In genomic region chr1:150066328-150066727, GRCh38 we compare ENCODE assay signal across 1 cellular context.
TF ChIP-seq lines count a peak whose summit lies in the region.

No MANE protein-coding gene starts in this region.

TF ChIP-seq in H1, 55 proteins besides CTCF, POLR2A, EP300 and RAD21:
- no peak for TF ChIP-seq CBX8 (IDR thresholded peaks at IDR 0.05; ENCODE audit: borderline replicate concordance, low read depth, low read length)
- TF ChIP-seq TEAD4 (IDR thresholded peaks at IDR 0.05; ENCODE audit: low read depth, low read length) = no peak
- no peak for TF ChIP-seq SRF (IDR thresholded peaks at IDR 0.05; ENCODE audit: low read depth, low read length)
- TF ChIP-seq BACH1 (IDR thresholded peaks at IDR 0.05; ENCODE audit: low read length) = no peak
- no peak for TF ChIP-seq CHD1 (IDR thresholded peaks at IDR 0.05; ENCODE audit: low read depth, low read length)
- no peak for TF ChIP-seq BCL11A (IDR thresholded peaks at IDR 0.05; ENCODE audit: low read depth in 2 of 2, low read length in 2 of 2)
- TF ChIP-seq SIX5 (IDR thresholded peaks at IDR 0.05; ENCODE audit: low read depth, low read length) = no peak
- no peak for TF ChIP-seq TAF7 (optimal IDR thresholded peaks at IDR 0.05; ENCODE audit: borderline replicate concordance, low read depth, low read length)
- no peak for TF ChIP-seq RFX5 (IDR thresholded peaks at IDR 0.05; ENCODE audit: borderline replicate concordance, low read depth, low read length)
